ENCODE assay signal across 1 cellular context in the genomic region with DNA sequence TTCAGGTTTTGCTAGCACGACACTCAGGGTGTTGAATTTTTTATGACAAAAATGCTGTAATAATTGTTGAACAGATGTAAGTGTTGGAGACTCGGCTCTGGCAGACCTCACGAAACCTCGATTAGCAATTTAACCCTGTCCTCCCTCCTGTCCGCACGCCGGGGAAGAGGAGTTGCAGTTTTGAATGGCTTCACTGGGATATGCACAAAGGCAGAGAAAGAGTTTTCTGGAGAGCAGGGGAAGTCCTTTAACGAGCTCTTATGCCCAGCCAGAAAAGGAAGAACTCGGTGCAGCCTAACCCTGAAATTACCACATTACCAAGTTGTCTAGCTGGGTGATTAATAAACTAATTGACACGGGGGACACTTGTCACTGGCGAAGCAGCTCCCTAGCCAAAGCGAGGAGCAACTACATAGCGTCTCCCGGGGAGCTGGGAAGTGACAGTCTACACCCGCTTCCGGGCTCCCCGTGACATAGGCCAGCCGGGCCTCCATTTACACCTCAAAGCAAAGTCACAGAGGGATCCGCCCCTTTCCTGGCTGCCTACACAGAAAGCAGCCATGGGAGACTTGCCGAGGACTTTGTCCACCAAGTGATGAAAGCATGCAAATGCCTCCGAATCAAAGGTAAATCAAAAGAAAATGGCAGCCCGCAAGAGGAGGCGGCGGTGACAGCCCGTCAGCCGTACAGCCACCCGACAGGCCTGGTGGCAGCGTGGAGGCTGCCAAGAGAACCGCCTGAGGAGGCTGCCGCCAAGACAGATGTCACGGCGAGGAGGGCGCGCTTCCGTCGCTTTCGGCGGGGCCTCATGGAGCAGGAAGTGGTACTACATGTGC.
TF ChIP-seq lines count a peak whose summit lies in the region.

No MANE protein-coding gene starts in this region.

TF ChIP-seq in IMR-90, 13 proteins besides CTCF, POLR2A, EP300 and RAD21 (continued from another document):
- TF ChIP-seq, protein P1, sequence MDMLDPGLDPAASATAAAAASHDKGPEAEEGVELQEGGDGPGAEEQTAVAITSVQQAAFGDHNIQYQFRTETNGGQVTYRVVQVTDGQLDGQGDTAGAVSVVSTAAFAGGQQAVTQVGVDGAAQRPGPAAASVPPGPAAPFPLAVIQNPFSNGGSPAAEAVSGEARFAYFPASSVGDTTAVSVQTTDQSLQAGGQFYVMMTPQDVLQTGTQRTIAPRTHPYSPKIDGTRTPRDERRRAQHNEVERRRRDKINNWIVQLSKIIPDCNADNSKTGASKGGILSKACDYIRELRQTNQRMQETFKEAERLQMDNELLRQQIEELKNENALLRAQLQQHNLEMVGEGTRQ (IDR thresholded peaks at IDR 0.05; ENCODE audit: low read depth, low read length) = no peak
- TF ChIP-seq RCOR1 (IDR thresholded peaks at IDR 0.05; ENCODE audit: insufficient replicate concordance, low read length) = no peak
